8 cellular contexts compared by ENCODE assay signal in the genomic region with DNA sequence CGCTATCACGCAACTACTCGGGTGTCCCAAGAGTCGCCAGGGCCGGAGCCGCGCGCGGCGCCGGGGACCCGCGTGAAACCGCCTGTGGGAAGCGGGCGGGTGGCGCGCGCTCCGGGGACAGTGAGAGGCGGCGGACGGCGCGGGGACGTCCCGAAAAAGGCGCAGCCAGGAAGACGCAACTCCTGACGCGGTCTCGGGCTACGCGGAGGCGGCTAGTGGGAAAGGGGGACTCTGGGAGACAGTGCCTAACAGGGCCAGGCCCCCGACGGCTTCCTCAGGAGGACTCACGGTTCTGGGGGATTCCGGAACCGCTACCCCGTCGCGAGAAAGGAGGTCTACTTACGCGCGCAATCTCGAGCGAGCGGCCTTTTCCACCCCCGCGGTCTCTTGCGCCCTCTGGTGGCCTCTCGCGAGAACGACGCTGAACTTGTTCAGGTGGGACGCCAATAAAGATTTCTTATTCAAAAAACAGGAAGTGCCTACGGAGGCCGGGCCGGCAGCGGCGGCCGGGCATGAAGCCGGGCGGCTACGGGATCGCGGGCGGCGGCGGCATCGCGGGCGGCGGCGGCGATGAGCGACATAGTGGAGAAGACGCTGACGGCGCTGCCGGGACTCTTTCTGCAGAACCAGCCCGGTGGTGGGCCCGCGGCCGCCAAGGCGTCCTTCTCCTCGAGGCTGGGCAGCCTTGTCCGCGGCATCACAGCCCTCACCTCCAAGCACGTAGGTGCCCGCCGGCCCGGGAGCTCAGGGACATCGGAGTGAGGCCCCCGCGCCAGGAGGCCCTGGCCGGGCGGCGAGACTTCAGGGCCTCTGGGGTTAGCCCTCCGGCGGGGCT. TPM values are rescaled to one million over a fixed set of nuclear protein-coding genes. Genes with fewer than 3 reads are reported as not detected.
DNase-seq lines count a peak whose midpoint lies in the region; ATAC-seq, FAIRE-seq and TF ChIP-seq lines count a peak whose summit lies in the region.

A gene (plus strand): TSS at position 475 of the 835 bp plus-strand sequence. CDS start 96 bp downstream, at position 571.

- DNase-seq in NCI-H1417 (lab: John Stamatoyannopoulos, UW) (peak; percentile 85 to 91 (median 87)), Right ventricle myocardium superior (peak; percentile 94), pancreas (peak; percentile 87 to 99 (median 92)), tibial artery (peak; percentile 84 to 94)
- peak; percentile 98 for DNase-seq in activated naive CD8-positive, alpha-beta T cell treated with anti-CD3 and anti-CD28 coated beads, Interleukin-2, amount 10 ng/mL, durations not matched to agents 7 days and 5 days

- peaks cover 20% of the 10 kb centered on the region for H3K4me1 Mint-ChIP-seq in activated naive CD8-positive, alpha-beta T cell treated with anti-CD3 and anti-CD28 coated beads, Interleukin-2, amount 10 ng/mL, durations not matched to agents 7 days and 5 days

- H3K27me3 ChIP-seq in SU-DHL-6 (ENCODE audit: low read length) (no peaks in the 10 kb centered on the region), pancreas (no peaks in the 10 kb centered on the region), tibial artery (no peaks in the 10 kb centered on the region)

- no peak for FAIRE-seq in pancreas (lab: Jason Lieb, UNC)

- peak within 1 kb of the TSS; percentile 97 for H2AFZ ChIP-seq in SU-DHL-6 (ENCODE audit: low read depth, low read length, severe bottlenecking)

- no peaks in the 10 kb centered on the region for H3K27me3 Mint-ChIP-seq in activated naive CD8-positive, alpha-beta T cell treated with anti-CD3 and anti-CD28 coated beads, Interleukin-2, amount 10 ng/mL, durations not matched to agents 7 days and 5 days

- no peaks in the 10 kb centered on the region for H3K9me3 Mint-ChIP-seq in activated naive CD8-positive, alpha-beta T cell treated with anti-CD3 and anti-CD28 coated beads, Interleukin-2, amount 10 ng/mL, durations not matched to agents 7 days and 5 days

- peak within 1 kb of the TSS; percentile 98 for H3K27ac Mint-ChIP-seq in activated naive CD8-positive, alpha-beta T cell treated with anti-CD3 and anti-CD28 coated beads, Interleukin-2, amount 10 ng/mL, durations not matched to agents 7 days and 5 days

- peak within 1 kb of the TSS; percentile 55 for H3K27ac ChIP-seq in SU-DHL-6 (ENCODE audit: low read depth, low read length)
- H3K27ac ChIP-seq in pancreas, result peak within 1 kb of the TSS; percentile 67 to 88 (median 86)
- peak within 1 kb of the TSS; percentile 90 to 92 for H3K27ac ChIP-seq in tibial artery

- peak within 1 kb of the TSS; percentile 70 for H3K9ac ChIP-seq in SU-DHL-6 (ENCODE audit: low read length)

- WGBS in pancreas, 2 donors, result 0 to 1% methylated on average over 99 to 102 of the region's 102 CpGs

- peaks cover 12% of the 10 kb centered on the region; the same call in 1 of the 2 replicates for H3F3A ChIP-seq in SU-DHL-6 (ENCODE audit: insufficient read depth)

- ATAC-seq in HG02763 (IDR thresholded peaks at IDR 0.05; ENCODE audit: unreplicated experiment) (peak; percentile 55), Right ventricle myocardium superior (ENCODE audit: poor library complexity) (peak; percentile 93), pancreas (peak; percentile 91 to 94 (median 92))
- ATAC-seq in activated naive CD8-positive, alpha-beta T cell treated with anti-CD3 and anti-CD28 coated beads, Interleukin-2, amount 10 ng/mL, durations not matched to agents 7 days and 5 days (ENCODE audit: low read depth), result peak; percentile 52

- H3K4me2 ChIP-seq in SU-DHL-6 (ENCODE audit: low read depth, low read length, poor library complexity, severe bottlenecking), result peak within 1 kb of the TSS; percentile 96

- POLR2A ChIA-PET in activated naive CD8-positive, alpha-beta T cell treated with anti-CD3 and anti-CD28 coated beads, Interleukin-2, amount 10 ng/mL, durations not matched to agents 7 days and 5 days (lab: Charles Lee), result interaction anchor here (0.8 to 5.0 kb wide), 13 partner anchors 20 to 555 kb away, joined by 3 to 71 read pairs (median 4); a partner anchor contains a TSS

- H3K36me3 Mint-ChIP-seq in activated naive CD8-positive, alpha-beta T cell treated with anti-CD3 and anti-CD28 coated beads, Interleukin-2, amount 10 ng/mL, durations not matched to agents 7 days and 5 days, result peaks cover 7% of the 10 kb centered on the region

- peaks cover 0 to 19% (median 0%) of the 10 kb centered on the region in 3 donors for H3K4me1 ChIP-seq in pancreas
- H3K4me1 ChIP-seq in tibial artery, result peaks cover 0 to 34% (median 19%) of the 10 kb centered on the region in 4 donors

- TF ChIP-seq CTCF in GM12875 (IDR thresholded peaks at IDR 0.05; ENCODE audit: borderline replicate concordance, insufficient read depth, low read depth, low read length) (peak; percentile 87), SU-DHL-6 (IDR thresholded peaks at IDR 0.05; ENCODE audit: insufficient read depth, low read length, poor library complexity, severe bottlenecking) (peak; percentile 66), pancreas (IDR thresholded peaks at IDR 0.05) (peak; percentile 94 to 96 (median 95)), tibial artery (IDR thresholded peaks at IDR 0.05) (peak; percentile 97 to 98)

- H3K36me3 ChIP-seq in SU-DHL-6 (ENCODE audit: low read length), result peaks cover 5% of the 10 kb centered on the region; the same call in 1 of the 2 replicates
- no peaks in the 10 kb centered on the region for H3K36me3 ChIP-seq in pancreas
- H3K36me3 ChIP-seq in tibial artery, result peaks cover 11 to 18% (median 16%) of the 10 kb centered on the region in 3 donors

- H4K20me1 ChIP-seq in SU-DHL-6 (ENCODE audit: low read depth, low read length), result no peaks in the 10 kb centered on the region

- H3K4me3 ChIP-seq in GM12875 (ENCODE audit: low read depth, low read length), result peak within 1 kb of the TSS; percentile 100
- peak within 1 kb of the TSS; percentile 67 for H3K4me3 ChIP-seq in SU-DHL-6 (ENCODE audit: insufficient read depth, low read length, poor library complexity, severe bottlenecking)
- H3K4me3 ChIP-seq in pancreas, result peak within 1 kb of the TSS; percentile 89 to 99 (median 96)
- peak within 1 kb of the TSS; percentile 88 to 97 for H3K4me3 ChIP-seq in tibial artery

- intact Hi-C loops in Right ventricle myocardium superior (cut with DNase I) (no loop called here), pancreas (cut with DNase I) (no loop called here), tibial artery (cut with DNase I; ENCODE audit: low total_unique reads) (loop anchor here (5.0 to 10.0 kb wide), 2 partner anchors 141 to 234 kb away; a partner anchor contains a TSS)

- peak within 1 kb of the TSS; percentile 99 for H3K4me3 Mint-ChIP-seq in activated naive CD8-positive, alpha-beta T cell treated with anti-CD3 and anti-CD28 coated beads, Interleukin-2, amount 10 ng/mL, durations not matched to agents 7 days and 5 days

- peaks cover 13% of the 10 kb centered on the region; the same call in 1 of the 2 replicates for H3K79me2 ChIP-seq in SU-DHL-6 (ENCODE audit: insufficient read depth, low read length)

- H3K9me2 ChIP-seq in SU-DHL-6 (replicated peaks; ENCODE audit: insufficient read depth, low read length), result no peaks in the 10 kb centered on the region

- H3K9me3 ChIP-seq in SU-DHL-6 (ENCODE audit: insufficient read depth, low read length), result no peaks in the 10 kb centered on the region
- no peaks in the 10 kb centered on the region for H3K9me3 ChIP-seq in pancreas
- H3K9me3 ChIP-seq in tibial artery, result no peaks in the 10 kb centered on the region

RNA-seq across cellular contexts. Expression of the gene that starts here (rescaled TPM):
- total RNA-seq in activated naive CD8-positive, alpha-beta T cell treated with anti-CD3 and anti-CD28 coated beads, Interleukin-2, amount 10 ng/mL, durations not matched to agents 7 days and 5 days, result 10 to 100 TPM; 16.5 to 18.8 TPM
- 6.0 TPM for total RNA-seq in Right ventricle myocardium superior
- total RNA-seq in pancreas, result 1 to 10 TPM; 2.1 to 4.8 (median 2.7) TPM
- polyA plus RNA-seq in pancreas, result 1 to 10 TPM; 1.1 to 1.5 TPM

Comparison
In these comparisons a context has a peak if more than half of its experiments do, and no peak if none do; other contexts are left out.
1. Peak in every context shown above with its lines: DNase-seq, ATAC-seq, H3K4me3 ChIP-seq and H3K27ac ChIP-seq.